ENCODE assay signal across 11 cellular contexts in the genomic region with DNA sequence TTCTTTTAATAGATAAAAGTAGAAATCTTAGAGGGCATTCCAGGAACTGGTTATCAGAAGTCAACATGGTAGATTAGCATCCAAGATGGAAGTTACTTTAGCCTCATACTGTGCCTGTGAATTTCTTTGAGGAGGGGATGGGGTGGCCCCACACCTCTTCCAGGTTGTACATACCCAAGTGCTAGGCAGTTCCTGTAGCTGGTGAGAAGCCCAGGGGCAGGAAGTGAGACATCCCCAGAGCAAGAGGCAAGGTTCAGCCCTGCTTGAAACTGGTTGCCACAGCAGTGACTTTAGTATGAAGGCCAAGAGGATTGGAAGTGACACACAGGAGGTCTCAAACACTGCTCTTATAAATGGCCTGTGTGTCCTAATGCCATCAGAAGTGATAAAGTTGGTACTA. TPM values are rescaled to one million over a fixed set of nuclear protein-coding genes. Genes with fewer than 3 reads are reported as not detected.
A peak's percentile ranks its signal among the peaks of the same experiment; 100 is the strongest.
DNase-seq lines count a peak whose midpoint lies in the region; ATAC-seq and TF ChIP-seq lines count a peak whose summit lies in the region.
"Had no signal": no experiment of that assay in that cellular context is flagged by ENCODE, and none has a peak within 500 bp of the region (broad histone marks: within the 10 kb centered on the region; RNA-seq: fewer than 3 reads in every experiment).

No MANE protein-coding gene starts in this region.

- peaks cover 28% of the 10 kb centered on the region for H3K36me3 ChIP-seq in smooth muscle cell (ENCODE audit: low read depth)

- no peak overlapping the region for H3K4me2 ChIP-seq in smooth muscle cell

- H3K27me3 Mint-ChIP-seq in activated T-cell treated with anti-CD3 and anti-CD28 coated beads, Interleukin-2, amount 50 U/mL, for 4 hours (ENCODE audit: low read depth), result no peaks in the 10 kb centered on the region
- H3K27me3 Mint-ChIP-seq in glutamatergic neuron (ENCODE audit: unreplicated experiment), result no peaks in the 10 kb centered on the region

- H3K9me3 ChIP-seq in right cardiac atrium (ENCODE audit: control insufficient read depth, low read length) (no peaks in the 10 kb centered on the region), smooth muscle cell (replicated peaks; ENCODE audit: low read depth) (no peaks in the 10 kb centered on the region)

- H3K9me3 Mint-ChIP-seq in activated T-cell treated with anti-CD3 and anti-CD28 coated beads, Interleukin-2, amount 50 U/mL, for 4 hours, result no peaks in the 10 kb centered on the region
- H3K9me3 Mint-ChIP-seq in glutamatergic neuron (ENCODE audit: unreplicated experiment), result no peaks in the 10 kb centered on the region

- H4K20me1 ChIP-seq in smooth muscle cell (ENCODE audit: low read depth), result peaks cover 2% of the 10 kb centered on the region

- H3K4me3 ChIP-seq in right cardiac atrium (ENCODE audit: low read length) (no peak overlapping the region), dorsolateral prefrontal cortex (no peak overlapping the region), smooth muscle cell (no peak overlapping the region)

- H3K36me3 Mint-ChIP-seq in activated T-cell treated with anti-CD3 and anti-CD28 coated beads, Interleukin-2, amount 50 U/mL, for 4 hours (ENCODE audit: insufficient read depth), result peaks cover 57% of the 10 kb centered on the region
- H3K36me3 Mint-ChIP-seq in glutamatergic neuron (ENCODE audit: unreplicated experiment), result no peaks in the 10 kb centered on the region

- H3K27ac ChIP-seq in right cardiac atrium (ENCODE audit: low read length) (no peak overlapping the region), dorsolateral prefrontal cortex (peak overlapping the region in 1 of 59 donors; percentile 1), smooth muscle cell (ENCODE audit: low read depth) (no peak overlapping the region)

- no peak overlapping the region for H3K27ac Mint-ChIP-seq in glutamatergic neuron (ENCODE audit: unreplicated experiment)

- no peaks in the 10 kb centered on the region for H3K79me2 ChIP-seq in smooth muscle cell (ENCODE audit: low read depth)

- no peaks in the 10 kb centered on the region for H3K4me1 ChIP-seq in right cardiac atrium (ENCODE audit: control insufficient read depth, insufficient read depth, low read length)
- no peaks in the 10 kb centered on the region for H3K4me1 ChIP-seq in smooth muscle cell (ENCODE audit: low read depth)

- intact Hi-C loops in right cardiac atrium (cut with DNase I), result no loop called here
- intact Hi-C loops in Right ventricle myocardium inferior (cut with DNase I), result no loop called here
- intact Hi-C loops in dorsolateral prefrontal cortex (cut with DNase I), result no loop called here

- H3K4me3 Mint-ChIP-seq in activated T-cell treated with anti-CD3 and anti-CD28 coated beads, Interleukin-2, amount 50 U/mL, for 4 hours, result no peak overlapping the region
- H3K4me3 Mint-ChIP-seq in glutamatergic neuron (ENCODE audit: unreplicated experiment), result no peak overlapping the region

- no peak for TF ChIP-seq CTCF in dorsolateral prefrontal cortex (IDR thresholded peaks at IDR 0.05 in 54 of 56, conservative IDR thresholded peaks at IDR 0.05 in 2 of 56; ENCODE audit: low read depth in 1 of 56, partially characterized antibody in 56 of 56)
- no peak for TF ChIP-seq CTCF in glutamatergic neuron (IDR thresholded peaks at IDR 0.05; ENCODE audit: partially characterized antibody, unreplicated experiment)
- TF ChIP-seq CTCF in smooth muscle cell (IDR thresholded peaks at IDR 0.05; ENCODE audit: borderline replicate concordance, insufficient read depth, poor library complexity, severe bottlenecking), result no peak

- no peak overlapping the region for H3K9ac ChIP-seq in smooth muscle cell (ENCODE audit: low read depth)

- H3K4me1 Mint-ChIP-seq in activated T-cell treated with anti-CD3 and anti-CD28 coated beads, Interleukin-2, amount 50 U/mL, for 4 hours (ENCODE audit: low read depth), result peaks cover 66% of the 10 kb centered on the region
- H3K4me1 Mint-ChIP-seq in glutamatergic neuron (ENCODE audit: low read depth, unreplicated experiment), result peaks cover under 1% of the 10 kb centered on the region

- no peak overlapping the region for H2AFZ ChIP-seq in smooth muscle cell (ENCODE audit: low read depth)

- no peaks in the 10 kb centered on the region for H3F3A ChIP-seq in smooth muscle cell (ENCODE audit: low read depth)

- ATAC-seq in right cardiac atrium, result peak; percentile 14 to 40
- no peak for ATAC-seq in Right ventricle myocardium inferior
- ATAC-seq in activated T-cell treated with anti-CD3 and anti-CD28 coated beads, Interleukin-2, amount 50 U/mL, for 4 hours, result peak; percentile 35 to 39
- ATAC-seq in HG02571 (IDR thresholded peaks at IDR 0.05; ENCODE audit: unreplicated experiment), result no peak

- DNase-seq in right cardiac atrium (no peak), Right ventricle myocardium inferior (ENCODE audit: missing footprints) (no peak), kidney tubule cell (ENCODE audit: low spot score) (peak; percentile 46), dorsolateral prefrontal cortex (no peak), glutamatergic neuron (no peak), smooth muscle cell (lab: John Stamatoyannopoulos, UW; ENCODE audit: unreplicated experiment) (no peak)
- DNase-seq in activated T-cell treated with anti-CD3 and anti-CD28 coated beads, Interleukin-2, amount 50 U/mL, for 4 hours, result peak; percentile 35
- DNase-seq: aorta, NCI-H1092, NCI-H82 had no signal

- H3K27me3 ChIP-seq in right cardiac atrium (ENCODE audit: control insufficient read depth, insufficient read depth) (no peaks in the 10 kb centered on the region), dorsolateral prefrontal cortex (no peaks in the 10 kb centered on the region), smooth muscle cell (ENCODE audit: low read depth) (no peaks in the 10 kb centered on the region)

RNA-seq across cellular contexts. Expression of a gene that starts 11.9 kb away (rescaled TPM):
- total RNA-seq in right cardiac atrium, result 10 to 100 TPM; 14.5 to 20.7 (median 19.7) TPM
- 12.6 TPM for polyA plus RNA-seq in right cardiac atrium
- total RNA-seq in Right ventricle myocardium inferior, result 27.6 TPM
- 10 to 100 TPM; 28.1 to 28.4 (median 28.1) TPM for total RNA-seq in activated T-cell treated with anti-CD3 and anti-CD28 coated beads, Interleukin-2, amount 50 U/mL, for 4 hours
- 10 to 100 TPM in 118 of 120 experiments, 1 to 10 TPM in 2; 8.1 to 21.0 (median 13.9) TPM for total RNA-seq in dorsolateral prefrontal cortex
- 15.8 TPM for total RNA-seq in glutamatergic neuron (ENCODE audit: unreplicated experiment)
- total RNA-seq in smooth muscle cell, result 17.7 and 21.5 TPM in 2 replicates
- 9.7 and 10.2 TPM in 2 replicates for polyA plus RNA-seq in smooth muscle cell

RNA-seq across cellular contexts. Expression of a gene that starts 27.8 kb away (rescaled TPM):
- total RNA-seq in right cardiac atrium, result 1 to 10 TPM in 3 of 4 donors, under 1 TPM in 1; 0.95 to 1.8 (median 1.1) TPM
- 0.14 TPM for polyA plus RNA-seq in right cardiac atrium
- total RNA-seq in Right ventricle myocardium inferior, result 1.0 TPM
- total RNA-seq in activated T-cell treated with anti-CD3 and anti-CD28 coated beads, Interleukin-2, amount 50 U/mL, for 4 hours, result 1 to 10 TPM; 1.1 to 2.3 (median 1.2) TPM
- 1 to 10 TPM in 39 of 120 experiments, under 1 TPM in 78, not detected in 3; 0.19 to 2.6 (median 0.77) TPM for total RNA-seq in dorsolateral prefrontal cortex
- not detected for total RNA-seq in glutamatergic neuron (ENCODE audit: unreplicated experiment)
- total RNA-seq in smooth muscle cell, result 1.1 TPM in 1 of 2 replicates, not detected in the other
- polyA plus RNA-seq in smooth muscle cell, result not detected in 2 replicates

Comparison
In these comparisons a context has a peak if more than half of its experiments do, and no peak if none do; other contexts are left out.
1. ATAC-seq: peak in right cardiac atrium (2 of 2) and activated T-cell treated with anti-CD3 and anti-CD28 coated beads, Interleukin-2, amount 50 U/mL, for 4 hours (2 of 2); none in Right ventricle myocardium inferior (single experiment) and HG02571 (single experiment).
2. DNase-seq: peak in activated T-cell treated with anti-CD3 and anti-CD28 coated beads, Interleukin-2, amount 50 U/mL, for 4 hours (single experiment) and kidney tubule cell (single experiment); none in right cardiac atrium (0 of 3), Right ventricle myocardium inferior (single experiment), dorsolateral prefrontal cortex (0 of 10), glutamatergic neuron (single experiment) and smooth muscle cell (single experiment).